Comparison of ENCODE assay signal across 19 cellular contexts in the genomic region with DNA sequence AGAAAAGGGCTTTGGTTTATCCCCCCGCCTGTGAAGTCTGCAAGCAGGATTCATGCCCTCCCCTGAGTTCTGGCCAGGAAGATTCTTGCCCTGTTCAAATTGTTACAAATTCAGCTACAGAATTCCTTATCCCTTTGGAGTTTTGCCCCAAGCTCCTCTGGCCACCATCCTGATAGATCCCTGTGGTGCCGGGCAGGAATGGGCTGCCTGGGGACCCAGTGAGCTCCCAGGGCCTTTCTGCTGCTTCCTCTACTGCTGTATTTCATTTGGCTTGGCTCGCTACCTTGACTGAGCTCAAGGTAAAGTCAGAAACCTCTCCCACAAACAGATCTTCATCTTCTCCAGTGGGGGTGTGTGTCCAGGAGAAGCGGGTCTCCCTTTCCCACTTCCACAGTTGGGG.
DNase-seq lines count a peak whose midpoint lies in the region; ATAC-seq, FAIRE-seq and TF ChIP-seq lines count a peak whose summit lies in the region.
"Had no signal": no experiment of that assay in that cellular context is flagged by ENCODE, and none has a peak within 500 bp of the region (broad histone marks: within the 10 kb centered on the region; RNA-seq: fewer than 3 reads in every experiment).

No MANE protein-coding gene starts in this region.

- H3K4me1 ChIP-seq in BLaER1 treated with 17β-estradiol and CSF1 and Interleukin-3, amounts not matched to agents 10 nM and 100 nM = peaks cover 16 to 50% (median 43%) of the 10 kb centered on the region in 10 experiments
- H3K4me1 ChIP-seq in body of pancreas = peaks cover 15% of the 10 kb centered on the region
- peaks cover 0 to 32% of the 10 kb centered on the region in 2 donors for H3K4me1 ChIP-seq in right atrium auricular region
- H3K4me1 ChIP-seq in osteoblast (ENCODE audit: insufficient read depth, low read length) = no peaks in the 10 kb centered on the region
- peaks cover 0 to 2% of the 10 kb centered on the region in 2 donors for H3K4me1 ChIP-seq in aorta (ENCODE audit: control insufficient read depth in 1 of 2, insufficient read depth in 2 of 2, low read length in 2 of 2)

- H3K9ac ChIP-seq in BLaER1 treated with 17β-estradiol and CSF1 and Interleukin-3, amounts not matched to agents 10 nM and 100 nM = peak overlapping the region in 1 of 11 experiments; percentile 0; a peak in 1 of 22 replicates

- peaks cover 0 to 37% (median 15%) of the 10 kb centered on the region in 11 experiments; a peak in 16 of 22 replicates for H3K9me3 ChIP-seq in BLaER1 treated with 17β-estradiol and CSF1 and Interleukin-3, amounts not matched to agents 10 nM and 100 nM (replicated peaks in 1 of 11)
- H3K9me3 ChIP-seq in body of pancreas (no peaks in the 10 kb centered on the region), right atrium auricular region (peaks cover 0 to 7% of the 10 kb centered on the region in 2 donors), osteoblast (ENCODE audit: low read depth, low read length) (no peaks in the 10 kb centered on the region), aorta (ENCODE audit: control insufficient read depth, low read length) (no peaks in the 10 kb centered on the region)
- H3K9me3 ChIP-seq: adrenal gland had no signal

- intact Hi-C loops in body of pancreas (cut with DNase I) (no loop called here), aorta (cut with DNase I) (no loop called here)

- no peak for FAIRE-seq in urothelium cell line (lab: Jason Lieb, UNC)

- in situ Hi-C loops in KBM-7 (cut with MboI; ENCODE audit: low pct_unique_long_range_greater_than_20kb, low sequenced_read_pairs) = no loop called here

- 89 to 90% methylated on average over 4 of the region's 4 CpGs for WGBS in body of pancreas, 2 donors
- 81 to 82% methylated on average over 4 of the region's 4 CpGs for WGBS in aorta, 2 donors

- H2AFZ ChIP-seq in osteoblast (ENCODE audit: low read length) = no peak overlapping the region

- ATAC-seq in body of pancreas (no peak), aorta (ENCODE audit: low FRiP score) (no peak), GM19463 (IDR thresholded peaks at IDR 0.05; ENCODE audit: unreplicated experiment) (no peak)
- ATAC-seq: activated CD4-positive, alpha-beta T cell treated with anti-CD3 and anti-CD28 coated beads for 36 hours; activated CD8-positive, alpha-beta T cell treated with anti-CD3 and anti-CD28 coated beads for 36 hours; naive thymus-derived CD4-positive, alpha-beta T cell; stimulated activated memory B cell treated with anti-CD40 and anti-IgM and Interleukin-4, amounts not matched to agents 10 μg/mL and 1 μg/mL and 100 μg/mL, for 72 hours had no signal

- H4K20me1 ChIP-seq in BLaER1 treated with 17β-estradiol and CSF1 and Interleukin-3, amounts not matched to agents 10 nM and 100 nM = no peaks in the 10 kb centered on the region
- no peaks in the 10 kb centered on the region for H4K20me1 ChIP-seq in osteoblast (ENCODE audit: insufficient read depth, low read length)

- peak overlapping the region in 10 of 11 experiments; percentile 3 to 64 (median 60); a peak in 17 of 22 replicates for H3K27ac ChIP-seq in BLaER1 treated with 17β-estradiol and CSF1 and Interleukin-3, amounts not matched to agents 10 nM and 100 nM
- H3K27ac ChIP-seq in body of pancreas = peak overlapping the region in 3 of 4 donors; percentile 54 to 77 (median 68)
- peak overlapping the region; percentile 29 to 67 for H3K27ac ChIP-seq in right atrium auricular region
- H3K27ac ChIP-seq in osteoblast (ENCODE audit: low read depth, low read length) = no peak overlapping the region
- H3K27ac ChIP-seq in aorta (ENCODE audit: low read depth in 1 of 2, low read length in 2 of 2) = no peak overlapping the region
- H3K27ac ChIP-seq: HL-60 had no signal

- H3K79me2 ChIP-seq in osteoblast (ENCODE audit: insufficient read depth, low read length) = no peaks in the 10 kb centered on the region

- no peaks in the 10 kb centered on the region for H3K27me3 ChIP-seq in BLaER1 treated with 17β-estradiol and CSF1 and Interleukin-3, amounts not matched to agents 10 nM and 100 nM
- H3K27me3 ChIP-seq in body of pancreas (no peaks in the 10 kb centered on the region), right atrium auricular region (no peaks in the 10 kb centered on the region), osteoblast (ENCODE audit: insufficient read depth, low read length) (no peaks in the 10 kb centered on the region), aorta (ENCODE audit: control insufficient read depth in 1 of 2, insufficient read depth in 2 of 2, low read length in 1 of 2) (no peaks in the 10 kb centered on the region)
- H3K27me3 ChIP-seq: adrenal gland had no signal

- H3K36me3 ChIP-seq in BLaER1 treated with 17β-estradiol and CSF1 and Interleukin-3, amounts not matched to agents 10 nM and 100 nM = no peaks in the 10 kb centered on the region
- no peaks in the 10 kb centered on the region for H3K36me3 ChIP-seq in body of pancreas (replicated peaks in 1 of 2; ENCODE audit: insufficient read depth in 1 of 2, low read depth in 2 of 2)
- H3K36me3 ChIP-seq in right atrium auricular region = no peaks in the 10 kb centered on the region
- no peaks in the 10 kb centered on the region for H3K36me3 ChIP-seq in osteoblast (ENCODE audit: insufficient read depth, low read length)
- H3K36me3 ChIP-seq in aorta (ENCODE audit: control insufficient read depth in 1 of 2, insufficient read depth in 2 of 2, low read length in 1 of 2) = no peaks in the 10 kb centered on the region
- H3K36me3 ChIP-seq: adrenal gland had no signal

- DNase-seq in body of pancreas = no peak
- DNase-seq in right atrium auricular region (ENCODE audit: low spot score) = no peak
- peak; percentile 6 for DNase-seq in osteoblast (ENCODE audit: insufficient read length, low spot score, missing footprints)
- DNase-seq in KBM-7 = no peak
- DNase-seq in urothelium cell line (ENCODE audit: low spot score) = no peak
- no peak for DNase-seq in aorta
- DNase-seq: activated CD4-positive, alpha-beta T cell treated with anti-CD3 and anti-CD28 coated beads for 36 hours; activated CD8-positive, alpha-beta T cell treated with anti-CD3 and anti-CD28 coated beads for 36 hours; activated naive CD4-positive, alpha-beta T cell treated with anti-CD3 and anti-CD28 coated beads for 36 hours; AML-193; H7; naive thymus-derived CD4-positive, alpha-beta T cell; NCI-H526; NK-92 treated with Interleukin-12 subunit alpha and Interleukin-12 subunit beta, amount 100 ng/mL, for 24 hours had no signal

- no peak for TF ChIP-seq POLR2A in body of pancreas (IDR thresholded peaks at IDR 0.05)

- peak overlapping the region; percentile 57 to 81 (median 72) for H3K4me2 ChIP-seq in BLaER1 treated with 17β-estradiol and CSF1 and Interleukin-3, amounts not matched to agents 10 nM and 100 nM
- H3K4me2 ChIP-seq in osteoblast (ENCODE audit: insufficient read depth, low read length) = no peak overlapping the region

- H3K4me3 ChIP-seq in BLaER1 treated with 17β-estradiol and CSF1 and Interleukin-3, amounts not matched to agents 10 nM and 100 nM = peak overlapping the region in 5 of 10 experiments; percentile 2 to 37 (median 30); a peak in 4 of 20 replicates
- H3K4me3 ChIP-seq in body of pancreas = no peak overlapping the region
- no peak overlapping the region for H3K4me3 ChIP-seq in right atrium auricular region
- no peak overlapping the region for H3K4me3 ChIP-seq in osteoblast (ENCODE audit: insufficient read depth, low read length)
- no peak overlapping the region for H3K4me3 ChIP-seq in aorta (ENCODE audit: low read length in 2 of 2)
- H3K4me3 ChIP-seq: adrenal gland had no signal

- TF ChIP-seq CTCF in body of pancreas (IDR thresholded peaks at IDR 0.05) (no peak), right atrium auricular region (IDR thresholded peaks at IDR 0.05) (no peak), osteoblast (IDR thresholded peaks at IDR 0.05; ENCODE audit: extremely low read depth, low read depth, low read length) (no peak)

Comparison
In these comparisons a context has a peak if more than half of its experiments do, and no peak if none do; other contexts are left out.
1. H3K27ac ChIP-seq: peak in BLaER1 treated with 17β-estradiol and CSF1 and Interleukin-3, amounts not matched to agents 10 nM and 100 nM (10 of 11), body of pancreas (3 of 4) and right atrium auricular region (2 of 2); none in osteoblast (single experiment) and aorta (0 of 2).